12 cellular contexts compared by ENCODE assay signal in the genomic region with DNA sequence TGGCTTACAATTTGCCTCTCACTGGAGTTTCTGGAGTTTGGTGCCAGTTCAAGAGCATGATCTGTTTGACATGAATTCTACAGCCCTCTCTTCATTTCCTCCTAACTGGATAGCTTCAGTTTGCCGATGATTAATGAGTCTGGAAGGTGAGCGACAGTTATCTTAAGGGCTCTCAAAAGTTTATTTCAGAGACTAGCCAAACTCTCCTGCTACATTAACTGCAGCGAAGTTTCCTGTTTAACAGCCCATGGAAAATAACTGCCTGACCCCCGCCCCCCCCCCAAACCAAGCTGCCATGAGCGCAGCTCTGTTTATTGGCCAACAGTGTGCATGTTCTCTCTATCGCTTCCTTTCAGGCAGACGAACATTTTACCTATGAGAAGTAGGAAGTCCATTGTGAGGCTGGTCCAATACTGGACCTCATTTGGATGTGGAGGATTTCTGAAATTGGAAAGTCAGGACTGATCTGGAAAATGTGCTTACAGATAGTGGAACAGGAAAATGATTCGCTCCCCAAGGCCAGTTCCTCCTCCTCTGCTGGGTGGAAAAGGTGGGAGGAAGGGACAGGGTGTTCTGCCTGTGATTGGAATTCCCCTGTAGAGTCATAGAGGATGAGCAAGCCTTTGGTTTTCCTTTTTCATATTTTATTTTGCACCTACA.
DNase-seq lines count a peak whose midpoint lies in the region; ATAC-seq and TF ChIP-seq lines count a peak whose summit lies in the region.
"Had no signal": no experiment of that assay in that cellular context is flagged by ENCODE, and none has a peak within 500 bp of the region (broad histone marks: within the 10 kb centered on the region; RNA-seq: fewer than 3 reads in every experiment).

No MANE protein-coding gene starts in this region.

- no peaks in the 10 kb centered on the region for H3K36me3 Mint-ChIP-seq in progenitor cell of endocrine pancreas (ENCODE audit: insufficient read depth)
- no peaks in the 10 kb centered on the region for H3K36me3 Mint-ChIP-seq in Caco-2 (ENCODE audit: insufficient read depth, unreplicated experiment)
- H3K36me3 Mint-ChIP-seq in effector memory CD8-positive, alpha-beta T cell (ENCODE audit: insufficient read depth): no peaks in the 10 kb centered on the region
- H3K36me3 Mint-ChIP-seq: mesothelial cell of epicardium had no signal

- H3K27ac Mint-ChIP-seq in progenitor cell of endocrine pancreas: peak overlapping the region; percentile 51
- no peak overlapping the region for H3K27ac Mint-ChIP-seq in Caco-2 (ENCODE audit: unreplicated experiment)
- no peak overlapping the region for H3K27ac Mint-ChIP-seq in effector memory CD8-positive, alpha-beta T cell
- H3K27ac Mint-ChIP-seq: activated CD4-positive, alpha-beta memory T cell treated with anti-CD3 and anti-CD28 coated beads, Interleukin-2, amount 10 ng/mL, durations not matched to agents 7 days and 5 days; mesothelial cell of epicardium had no signal

- no peaks in the 10 kb centered on the region for H3K9me3 Mint-ChIP-seq in progenitor cell of endocrine pancreas (ENCODE audit: low read depth)
- H3K9me3 Mint-ChIP-seq in Caco-2 (ENCODE audit: unreplicated experiment): no peaks in the 10 kb centered on the region
- H3K9me3 Mint-ChIP-seq in effector memory CD8-positive, alpha-beta T cell: peaks cover 9% of the 10 kb centered on the region in 2 donors
- H3K9me3 Mint-ChIP-seq: activated CD4-positive, alpha-beta memory T cell treated with anti-CD3 and anti-CD28 coated beads, Interleukin-2, amount 10 ng/mL, durations not matched to agents 7 days and 5 days; mesothelial cell of epicardium had no signal

- no peak for TF ChIP-seq CTCF in cardiac muscle cell (IDR thresholded peaks at IDR 0.05; ENCODE audit: low read depth, low read length)
- TF ChIP-seq CTCF in progenitor cell of endocrine pancreas (IDR thresholded peaks at IDR 0.05; ENCODE audit: unreplicated experiment): no peak
- TF ChIP-seq CTCF in Caco-2 (IDR thresholded peaks at IDR 0.05; ENCODE audit: insufficient read depth in 1 of 2, low read depth in 1 of 2, low read length in 1 of 2, severe bottlenecking in 1 of 2, unreplicated experiment in 1 of 2): no peak

- peak; percentile 59 for ATAC-seq in SK-N-SH treated with all-trans-retinoic acid at 6 μM for 48 hours
- ATAC-seq in effector memory CD8-positive, alpha-beta T cell (replicated peaks): no peak
- ATAC-seq: stimulated activated naive CD8-positive, alpha-beta T cell treated with anti-CD3 and anti-CD28 coated beads, Interleukin-15, Interleukin-2, amounts not matched to agents 100 U/mL and 50 U/mL, for 24 hours had no signal

- peaks cover 34% of the 10 kb centered on the region for H3K4me1 ChIP-seq in cardiac muscle cell (ENCODE audit: low read depth)
- peaks cover 8% of the 10 kb centered on the region; the same call in 1 of the 2 replicates for H3K4me1 ChIP-seq in Caco-2

- CTCF ChIA-PET in Caco-2 (lab: Charles Lee): interaction anchor here (1.0 kb wide), 1 partner anchor 525 kb away, joined by 3 read pairs; no protein-coding TSS in a partner anchor

- POLR2A ChIA-PET in Caco-2 (lab: Charles Lee): no interaction called here

- H3K4me3 ChIP-seq in cardiac muscle cell (no peak overlapping the region), Caco-2 (ENCODE audit: low read depth, low read length) (no peak overlapping the region)

- intact Hi-C loops in Caco-2 (cut with micrococcal nuclease; ENCODE audit: unreplicated experiment): no loop called here

- peaks cover 31% of the 10 kb centered on the region for H3K4me1 Mint-ChIP-seq in progenitor cell of endocrine pancreas (ENCODE audit: low read depth)
- peaks cover 6% of the 10 kb centered on the region for H3K4me1 Mint-ChIP-seq in Caco-2 (ENCODE audit: low read depth, unreplicated experiment)
- no peaks in the 10 kb centered on the region for H3K4me1 Mint-ChIP-seq in effector memory CD8-positive, alpha-beta T cell (ENCODE audit: low read depth in 2 of 2)
- H3K4me1 Mint-ChIP-seq: activated CD4-positive, alpha-beta memory T cell treated with anti-CD3 and anti-CD28 coated beads, Interleukin-2, amount 10 ng/mL, durations not matched to agents 7 days and 5 days had no signal

- no TSS peak for BruUV-seq in Caco-2 (replicated peaks; lab: Mats Ljungman, UMichigan)

- H3K27me3 Mint-ChIP-seq in progenitor cell of endocrine pancreas (peaks cover 3% of the 10 kb centered on the region), Caco-2 (ENCODE audit: insufficient read depth, unreplicated experiment) (no peaks in the 10 kb centered on the region)
- no peaks in the 10 kb centered on the region for H3K27me3 Mint-ChIP-seq in effector memory CD8-positive, alpha-beta T cell
- H3K27me3 Mint-ChIP-seq: activated CD4-positive, alpha-beta memory T cell treated with anti-CD3 and anti-CD28 coated beads, Interleukin-2, amount 10 ng/mL, durations not matched to agents 7 days and 5 days had no signal

- H3K36me3 ChIP-seq in cardiac muscle cell: no peaks in the 10 kb centered on the region
- no peaks in the 10 kb centered on the region for H3K36me3 ChIP-seq in Caco-2 (ENCODE audit: control insufficient read depth, insufficient read depth, low read length)

- no peak overlapping the region for H3K4me3 Mint-ChIP-seq in progenitor cell of endocrine pancreas (ENCODE audit: low read depth)
- H3K4me3 Mint-ChIP-seq in Caco-2 (ENCODE audit: unreplicated experiment): no peak overlapping the region
- no peak overlapping the region for H3K4me3 Mint-ChIP-seq in effector memory CD8-positive, alpha-beta T cell
- H3K4me3 Mint-ChIP-seq: activated CD4-positive, alpha-beta memory T cell treated with anti-CD3 and anti-CD28 coated beads, Interleukin-2, amount 10 ng/mL, durations not matched to agents 7 days and 5 days; mesothelial cell of epicardium had no signal

- DNase-seq in GM03348 (ENCODE audit: low spot score) (peak; percentile 32), cardiac muscle cell (ENCODE audit: low read depth in 1 of 2, low spot score in 1 of 2) (peak; percentile 20 to 31), progenitor cell of endocrine pancreas (ENCODE audit: low spot score, unreplicated experiment) (no peak), Caco-2 (no peak), NCI-H2081 (lab: John Stamatoyannopoulos, UW) (no peak), UCSD-AML1 (lab: John Stamatoyannopoulos, UW; ENCODE audit: unreplicated experiment) (no peak)
- no peak for DNase-seq in effector memory CD8-positive, alpha-beta T cell
- DNase-seq: activated CD4-positive, alpha-beta memory T cell treated with anti-CD3 and anti-CD28 coated beads, Interleukin-2, amount 10 ng/mL, durations not matched to agents 7 days and 5 days; NCI-H526; stimulated activated naive CD8-positive, alpha-beta T cell treated with anti-CD3 and anti-CD28 coated beads, Interleukin-15, Interleukin-2, amounts not matched to agents 100 U/mL and 50 U/mL, for 24 hours had no signal

- H3K27ac ChIP-seq in cardiac muscle cell: peak overlapping the region; percentile 67

- H3K9me3 ChIP-seq in cardiac muscle cell (ENCODE audit: low read depth) (no peaks in the 10 kb centered on the region), Caco-2 (no peaks in the 10 kb centered on the region)

- H3K27me3 ChIP-seq in cardiac muscle cell: no peaks in the 10 kb centered on the region
- H3K27me3 ChIP-seq in Caco-2 (replicated peaks; ENCODE audit: control insufficient read depth, insufficient read depth, low read length): no peaks in the 10 kb centered on the region

TF ChIP-seq in SK-N-SH treated with all-trans-retinoic acid at 6 μM for 48 hours, 23 proteins besides CTCF, POLR2A, EP300 and RAD21:
- no peak for TF ChIP-seq ZNF565 (CRISPR knock-in tag; conservative IDR thresholded peaks at IDR 0.05; ENCODE audit: low read depth)
- TF ChIP-seq ZFP30 (CRISPR knock-in tag; IDR thresholded peaks at IDR 0.05): no peak
- TF ChIP-seq ARNTL (CRISPR knock-in tag; IDR thresholded peaks at IDR 0.05; ENCODE audit: borderline replicate concordance, low read depth): no peak
- TF ChIP-seq PATZ1 (CRISPR knock-in tag; IDR thresholded peaks at IDR 0.05; ENCODE audit: borderline replicate concordance): no peak
- TF ChIP-seq PPARA (CRISPR knock-in tag; IDR thresholded peaks at IDR 0.05; ENCODE audit: borderline replicate concordance): no peak
- no peak for TF ChIP-seq ZNF70 (CRISPR knock-in tag; IDR thresholded peaks at IDR 0.05)

Comparison
In these comparisons a context has a peak if more than half of its experiments do, and no peak if none do; other contexts are left out.
1. DNase-seq: peak in GM03348 (single experiment) and cardiac muscle cell (2 of 2); none in progenitor cell of endocrine pancreas (single experiment), Caco-2 (0 of 2), NCI-H2081 (0 of 2), UCSD-AML1 (single experiment) and effector memory CD8-positive, alpha-beta T cell (0 of 3).